Comparison of ENCODE assay signal across 31 cellular contexts in genomic region chr22:35327690-35328471, GRCh38. TPM values are rescaled to one million over a fixed set of nuclear protein-coding genes. Genes with fewer than 3 reads are reported as not detected.
DNase-seq lines count a peak whose midpoint lies in the region; ATAC-seq and TF ChIP-seq lines count a peak whose summit lies in the region.
"Had no signal": no experiment of that assay in that cellular context is flagged by ENCODE, and none has a peak within 500 bp of the region (broad histone marks: within the 10 kb centered on the region; RNA-seq: fewer than 3 reads in every experiment).

No MANE protein-coding gene starts in this region.

- DNase-seq in Right ventricle myocardium superior (peak; percentile 29), cardiac septum (ENCODE audit: low spot score) (no peak), right cardiac atrium (peak in 2 of 3 donors; percentile 49 to 52), HPDE6-E6E7 (ENCODE audit: extremely low spot score) (no peak), SKM-1 (lab: John Stamatoyannopoulos, UW; ENCODE audit: unreplicated experiment) (no peak), T-cell (no peak)
- DNase-seq: 8988T; activated B cell treated with CpG ODN at 0.5 μM for 24 hours; activated gamma-delta T cell; activated naive CD8-positive, alpha-beta T cell treated with anti-CD3 and anti-CD28 coated beads, Interleukin-2, amount 10 ng/mL, durations not matched to agents 7 days and 5 days; activated T-cell treated with anti-CD3 and anti-CD28 coated beads, Interleukin-2, amount 50 U/mL, for 24 hours; Calu3; cortex of kidney; DND-41; erythroblast; glutamatergic neuron; mammary epithelial cell; NCI-H1048; NCI-H446; NCI-H82; stimulated activated CD4-positive, alpha-beta T cell treated with anti-CD3 and anti-CD28 coated beads, Interleukin-12 subunit alpha, Interleukin-12 subunit beta, amount 100 ng/mL, for 4 hours; stimulated activated CD4-positive, alpha-beta T cell treated with anti-CD3 and anti-CD28 coated beads, Interleukin-2, amount 100 ng/mL, for 48 hours; T-helper 1 cell had no signal

- no peaks in the 10 kb centered on the region for H3K9me3 Mint-ChIP-seq in T-cell
- H3K9me3 Mint-ChIP-seq: activated B cell treated with CpG ODN at 0.5 μM for 24 hours; activated naive CD8-positive, alpha-beta T cell treated with anti-CD3 and anti-CD28 coated beads, Interleukin-2, amount 10 ng/mL, durations not matched to agents 7 days and 5 days; activated T-cell treated with anti-CD3 and anti-CD28 coated beads, Interleukin-2, amount 50 U/mL, for 24 hours; nephron had no signal

- intact Hi-C loops in Right ventricle myocardium superior (cut with DNase I): no loop called here
- intact Hi-C loops in cardiac septum (cut with DNase I): no loop called here
- intact Hi-C loops in right cardiac atrium (cut with DNase I): no loop called here

- H3K36me3 Mint-ChIP-seq in T-cell: peaks cover 66% of the 10 kb centered on the region

- H3K4me3 ChIP-seq in right cardiac atrium (ENCODE audit: low read length) (no peak overlapping the region), neutrophil (ENCODE audit: low read depth in 1 of 2, low read length in 1 of 2) (peak overlapping the region; percentile 40 to 49)
- H3K4me3 ChIP-seq: ascending aorta, cardiac muscle cell, SJSA1, tibial nerve had no signal

- POLR2A ChIA-PET in T-cell (lab: Charles Lee): no interaction called here

- H3K9me3 ChIP-seq in right cardiac atrium (ENCODE audit: control insufficient read depth, low read length): no peaks in the 10 kb centered on the region
- H3K9me3 ChIP-seq in neutrophil: no peaks in the 10 kb centered on the region
- H3K9me3 ChIP-seq: ascending aorta, SJSA1, tibial nerve had no signal

- H3K4me3 Mint-ChIP-seq in T-cell: no peak overlapping the region
- H3K4me3 Mint-ChIP-seq: activated B cell treated with CpG ODN at 0.5 μM for 24 hours; activated naive CD8-positive, alpha-beta T cell treated with anti-CD3 and anti-CD28 coated beads, Interleukin-2, amount 10 ng/mL, durations not matched to agents 7 days and 5 days; activated T-cell treated with anti-CD3 and anti-CD28 coated beads, Interleukin-2, amount 50 U/mL, for 24 hours; nephron had no signal

- CTCF ChIA-PET in T-cell (lab: Charles Lee): no interaction called here

- no peak for TF ChIP-seq CTCF in neutrophil (IDR thresholded peaks at IDR 0.05)

- peaks cover 23 to 35% (median 26%) of the 10 kb centered on the region in 3 donors for H3K4me1 Mint-ChIP-seq in T-cell
- H3K4me1 Mint-ChIP-seq: nephron had no signal

- no peaks in the 10 kb centered on the region for H3K4me1 ChIP-seq in right cardiac atrium (ENCODE audit: control insufficient read depth, insufficient read depth, low read length)
- H3K4me1 ChIP-seq in neutrophil (ENCODE audit: control insufficient read depth in 1 of 2, insufficient read depth in 1 of 2, low read depth in 1 of 2, low read length in 1 of 2): peaks cover 49 to 54% of the 10 kb centered on the region in 2 experiments
- H3K4me1 ChIP-seq: ascending aorta, SJSA1 had no signal

- H3K27ac Mint-ChIP-seq in T-cell: no peak overlapping the region
- H3K27ac Mint-ChIP-seq: activated B cell treated with CpG ODN at 0.5 μM for 24 hours; activated naive CD8-positive, alpha-beta T cell treated with anti-CD3 and anti-CD28 coated beads, Interleukin-2, amount 10 ng/mL, durations not matched to agents 7 days and 5 days; activated T-cell treated with anti-CD3 and anti-CD28 coated beads, Interleukin-2, amount 50 U/mL, for 24 hours; nephron had no signal

- peaks cover 81% of the 10 kb centered on the region for H3K36me3 ChIP-seq in neutrophil

- H3K27me3 Mint-ChIP-seq in T-cell: no peaks in the 10 kb centered on the region
- H3K27me3 Mint-ChIP-seq: activated B cell treated with CpG ODN at 0.5 μM for 24 hours; activated naive CD8-positive, alpha-beta T cell treated with anti-CD3 and anti-CD28 coated beads, Interleukin-2, amount 10 ng/mL, durations not matched to agents 7 days and 5 days; activated T-cell treated with anti-CD3 and anti-CD28 coated beads, Interleukin-2, amount 50 U/mL, for 24 hours had no signal

- H3K27ac ChIP-seq in right cardiac atrium (ENCODE audit: low read length): no peak overlapping the region
- peak overlapping the region; percentile 92 for H3K27ac ChIP-seq in neutrophil
- H3K27ac ChIP-seq: ascending aorta, cardiac muscle cell, SJSA1, tibial nerve had no signal

- WGBS in right cardiac atrium: 94% methylated on average over 21 of the region's 21 CpGs

- H3K27me3 ChIP-seq in right cardiac atrium (ENCODE audit: control insufficient read depth, insufficient read depth) (no peaks in the 10 kb centered on the region), neutrophil (no peaks in the 10 kb centered on the region)
- H3K27me3 ChIP-seq: ascending aorta, cardiac muscle cell, SJSA1, tibial nerve had no signal

- ATAC-seq in Right ventricle myocardium superior (ENCODE audit: poor library complexity) (no peak), right cardiac atrium (peak in 1 of 2 donors; percentile 3), T-cell (replicated peaks in 1 of 4) (no peak), GM19395 (IDR thresholded peaks at IDR 0.05; ENCODE audit: unreplicated experiment) (no peak)
- ATAC-seq: HCT116 had no signal

RNA-seq across cellular contexts. Expression of gene TOM1, which starts 28.2 kb away (rescaled TPM):
- 68.6 TPM for total RNA-seq in Right ventricle myocardium superior
- 37.5 TPM for total RNA-seq in cardiac septum
- 10 to 100 TPM; 54.0 to 75.9 (median 63.6) TPM for total RNA-seq in right cardiac atrium
- 55.9 TPM for polyA plus RNA-seq in right cardiac atrium
- total RNA-seq in T-cell: 100 to 1,000 TPM in 2 of 5 donors, 10 to 100 TPM in 3; 55.9 to 152 (median 68.3) TPM

RNA-seq across cellular contexts. Expression of gene HMOX1, which starts 53.0 kb away (rescaled TPM):
- total RNA-seq in Right ventricle myocardium superior: 4.8 TPM
- 17.3 TPM for total RNA-seq in cardiac septum
- 10 to 100 TPM in 2 of 4 donors, 1 to 10 TPM in 2; 6.2 to 10.8 (median 9.6) TPM for total RNA-seq in right cardiac atrium
- 6.1 TPM for polyA plus RNA-seq in right cardiac atrium
- total RNA-seq in T-cell: 1 to 10 TPM in 3 of 5 donors, under 1 TPM in 2; 0.40 to 2.4 (median 1.0) TPM

Comparison
In these comparisons a context has a peak if more than half of its experiments do, and no peak if none do; other contexts are left out.
1. DNase-seq: peak in Right ventricle myocardium superior (single experiment) and right cardiac atrium (2 of 3); none in cardiac septum (single experiment), HPDE6-E6E7 (single experiment), SKM-1 (single experiment) and T-cell (0 of 34).